In the genomic region with DNA sequence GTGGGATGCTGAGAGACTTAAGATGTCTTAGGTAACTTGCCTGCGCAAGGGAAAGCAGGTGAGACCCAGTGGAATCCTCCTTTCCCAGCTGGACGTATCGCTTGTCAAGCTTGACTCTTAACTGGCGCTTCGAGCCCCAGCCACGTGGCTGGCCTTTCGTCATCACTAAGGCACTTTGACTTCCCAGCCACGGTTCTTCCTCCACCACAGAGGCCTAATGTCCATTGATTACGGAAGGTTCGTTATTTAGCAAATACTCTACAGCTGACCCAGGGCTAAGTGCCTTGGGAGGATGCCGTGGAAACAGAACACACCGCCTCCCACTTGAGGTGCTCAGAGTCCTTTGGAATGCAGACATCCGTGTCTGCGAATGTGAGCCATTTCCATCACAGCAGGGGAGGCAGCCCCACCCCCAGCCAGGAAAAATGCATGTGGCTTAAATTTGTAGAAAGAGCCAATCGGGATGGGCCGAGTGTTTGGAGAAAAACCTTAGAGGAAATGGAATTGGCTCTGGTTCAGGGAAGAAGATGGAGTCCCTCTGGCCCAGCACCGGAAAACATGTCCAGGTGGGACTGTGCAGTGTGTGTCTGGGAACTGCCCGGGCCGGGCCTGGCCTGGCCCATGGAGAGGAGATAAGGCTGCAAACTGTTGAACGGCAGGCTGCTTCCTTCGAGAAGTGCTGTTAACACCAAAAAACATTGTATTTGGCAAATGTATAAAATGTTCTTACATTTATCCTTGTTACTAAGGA, we compare ENCODE assay signal across 9 cellular contexts.
DNase-seq lines count a peak whose midpoint lies in the region; ATAC-seq and TF ChIP-seq lines count a peak whose summit lies in the region.
"Had no signal": no experiment of that assay in that cellular context is flagged by ENCODE, and none has a peak within 500 bp of the region (broad histone marks: within the 10 kb centered on the region; RNA-seq: fewer than 3 reads in every experiment).

No MANE protein-coding gene starts in this region.

- POLR2A ChIA-PET in RWPE1 (lab: Yijun Ruan, JAX; ENCODE audit: low non-redundant PET) = no interaction called here

- peaks cover 0 to 21% (median 0%) of the 10 kb centered on the region in 9 donors for H3K36me3 ChIP-seq in heart left ventricle
- no peaks in the 10 kb centered on the region for H3K36me3 ChIP-seq in right atrium auricular region
- no peaks in the 10 kb centered on the region for H3K36me3 ChIP-seq in uterus
- H3K36me3 ChIP-seq in SJCRH30 = no peaks in the 10 kb centered on the region

- peak overlapping the region; percentile 84 for H3K4me3 Mint-ChIP-seq in activated T-helper 1 cell treated with anti-CD3 and anti-CD28 coated beads, Interleukin-12 subunit alpha, Interleukin-12 subunit beta, Interleukin-2, Interleukin-4 antibody, amounts not matched to agents 30 ng/mL and 10 ng/mL and 1 ng/mL, durations not matched to agents 14 hours and 24 hours and 36 hours

- TF ChIP-seq POLR2A in heart left ventricle (IDR thresholded peaks at IDR 0.05) = no peak
- TF ChIP-seq POLR2A in uterus (IDR thresholded peaks at IDR 0.05) = no peak

- H3K27ac ChIP-seq in heart left ventricle (peak overlapping the region in 9 of 12 donors; percentile 16 to 94 (median 83)), right atrium auricular region (peak overlapping the region in 1 of 2 donors; percentile 75), uterus (peak overlapping the region; percentile 91 to 98), RWPE1 (no peak overlapping the region), SJCRH30 (no peak overlapping the region)

- H3K36me3 Mint-ChIP-seq in activated T-helper 1 cell treated with anti-CD3 and anti-CD28 coated beads, Interleukin-12 subunit alpha, Interleukin-12 subunit beta, Interleukin-2, Interleukin-4 antibody, amounts not matched to agents 30 ng/mL and 10 ng/mL and 1 ng/mL, durations not matched to agents 14 hours and 24 hours and 36 hours (ENCODE audit: low read depth) = peaks cover 60% of the 10 kb centered on the region

- no peak overlapping the region for H3K4me3 ChIP-seq in heart left ventricle
- no peak overlapping the region for H3K4me3 ChIP-seq in right atrium auricular region
- no peak overlapping the region for H3K4me3 ChIP-seq in uterus
- no peak overlapping the region for H3K4me3 ChIP-seq in SJCRH30

- TF ChIP-seq CTCF in heart left ventricle (IDR thresholded peaks at IDR 0.05) (no peak), right atrium auricular region (IDR thresholded peaks at IDR 0.05) (no peak), uterus (IDR thresholded peaks at IDR 0.05) (no peak), RWPE1 (conservative IDR thresholded peaks at IDR 0.05; ENCODE audit: low read depth) (no peak)

- intact Hi-C loops in heart left ventricle (cut with DNase I) (loop anchor here in 2 of 10 donors (5.0 to 10.0 kb wide), 2 partner anchors 33 to 161 kb away; no protein-coding TSS in a partner anchor), uterus (cut with DNase I; ENCODE audit: low total_unique reads) (no loop called here)
- intact Hi-C loops in activated T-helper 1 cell treated with anti-CD3 and anti-CD28 coated beads, Interleukin-12 subunit alpha, Interleukin-12 subunit beta, Interleukin-2, Interleukin-4 antibody, amounts not matched to agents 30 ng/mL and 10 ng/mL and 1 ng/mL, durations not matched to agents 14 hours and 24 hours and 36 hours (cut with micrococcal nuclease) = loop anchor here (1.0 to 10.0 kb wide), 10 partner anchors 19 to 377 kb away; no protein-coding TSS in a partner anchor

- H3K9me3 ChIP-seq in heart left ventricle = no peaks in the 10 kb centered on the region
- no peaks in the 10 kb centered on the region for H3K9me3 ChIP-seq in right atrium auricular region
- no peaks in the 10 kb centered on the region for H3K9me3 ChIP-seq in uterus
- no peaks in the 10 kb centered on the region for H3K9me3 ChIP-seq in SJCRH30 (replicated peaks)

- H3K27ac Mint-ChIP-seq in activated T-helper 1 cell treated with anti-CD3 and anti-CD28 coated beads, Interleukin-12 subunit alpha, Interleukin-12 subunit beta, Interleukin-2, Interleukin-4 antibody, amounts not matched to agents 30 ng/mL and 10 ng/mL and 1 ng/mL, durations not matched to agents 14 hours and 24 hours and 36 hours = peak overlapping the region; percentile 96

- 58 to 67% (median 61%) methylated on average over 21 of the region's 21 CpGs for WGBS in heart left ventricle, 4 donors

- no peaks in the 10 kb centered on the region for H3K27me3 Mint-ChIP-seq in activated T-helper 1 cell treated with anti-CD3 and anti-CD28 coated beads, Interleukin-12 subunit alpha, Interleukin-12 subunit beta, Interleukin-2, Interleukin-4 antibody, amounts not matched to agents 30 ng/mL and 10 ng/mL and 1 ng/mL, durations not matched to agents 14 hours and 24 hours and 36 hours (ENCODE audit: insufficient read depth)

- ATAC-seq in heart left ventricle (no peak), GM18520 (IDR thresholded peaks at IDR 0.05; ENCODE audit: unreplicated experiment) (no peak)

- H3K4me1 Mint-ChIP-seq in activated T-helper 1 cell treated with anti-CD3 and anti-CD28 coated beads, Interleukin-12 subunit alpha, Interleukin-12 subunit beta, Interleukin-2, Interleukin-4 antibody, amounts not matched to agents 30 ng/mL and 10 ng/mL and 1 ng/mL, durations not matched to agents 14 hours and 24 hours and 36 hours (ENCODE audit: low read depth) = peaks cover 71% of the 10 kb centered on the region

- no peaks in the 10 kb centered on the region for H3K27me3 ChIP-seq in heart left ventricle
- H3K27me3 ChIP-seq in right atrium auricular region = no peaks in the 10 kb centered on the region
- no peaks in the 10 kb centered on the region for H3K27me3 ChIP-seq in uterus
- H3K27me3 ChIP-seq in SJCRH30 = no peaks in the 10 kb centered on the region

- H3K9me3 Mint-ChIP-seq in activated T-helper 1 cell treated with anti-CD3 and anti-CD28 coated beads, Interleukin-12 subunit alpha, Interleukin-12 subunit beta, Interleukin-2, Interleukin-4 antibody, amounts not matched to agents 30 ng/mL and 10 ng/mL and 1 ng/mL, durations not matched to agents 14 hours and 24 hours and 36 hours = no peaks in the 10 kb centered on the region

- H3K4me1 ChIP-seq in heart left ventricle = peaks cover 9 to 79% (median 41%) of the 10 kb centered on the region in 12 donors
- peaks cover 0 to 61% of the 10 kb centered on the region in 2 donors for H3K4me1 ChIP-seq in right atrium auricular region
- peaks cover 0 to 8% of the 10 kb centered on the region in 2 donors for H3K4me1 ChIP-seq in uterus
- H3K4me1 ChIP-seq in SJCRH30 = no peaks in the 10 kb centered on the region

- CTCF ChIA-PET in RWPE1 (lab: Yijun Ruan, JAX) = no interaction called here

- DNase-seq in heart left ventricle = peak in 2 of 5 donors; percentile 30 to 39
- no peak for DNase-seq in right atrium auricular region (ENCODE audit: low spot score)
- DNase-seq in activated T-helper 1 cell treated with anti-CD3 and anti-CD28 coated beads, Interleukin-12 subunit alpha, Interleukin-12 subunit beta, Interleukin-2, Interleukin-4 antibody, amounts not matched to agents 30 ng/mL and 10 ng/mL and 1 ng/mL, durations not matched to agents 14 hours and 24 hours and 36 hours (ENCODE audit: low spot score) = no peak
- peak; percentile 88 for DNase-seq in islet precursor cell
- DNase-seq in uterus = peak in 1 of 2 donors; percentile 45
- DNase-seq in RWPE1 (ENCODE audit: low spot score) = no peak
- DNase-seq in SJCRH30 = no peak
- DNase-seq: NCI-H2171 had no signal

Comparison
In these comparisons a context has a peak if more than half of its experiments do, and no peak if none do; other contexts are left out.
1. H3K27ac ChIP-seq: peak in heart left ventricle (9 of 12) and uterus (2 of 2); none in RWPE1 (single experiment) and SJCRH30 (single experiment).